ENCODE assay signal across 24 cellular contexts in the genomic region with DNA sequence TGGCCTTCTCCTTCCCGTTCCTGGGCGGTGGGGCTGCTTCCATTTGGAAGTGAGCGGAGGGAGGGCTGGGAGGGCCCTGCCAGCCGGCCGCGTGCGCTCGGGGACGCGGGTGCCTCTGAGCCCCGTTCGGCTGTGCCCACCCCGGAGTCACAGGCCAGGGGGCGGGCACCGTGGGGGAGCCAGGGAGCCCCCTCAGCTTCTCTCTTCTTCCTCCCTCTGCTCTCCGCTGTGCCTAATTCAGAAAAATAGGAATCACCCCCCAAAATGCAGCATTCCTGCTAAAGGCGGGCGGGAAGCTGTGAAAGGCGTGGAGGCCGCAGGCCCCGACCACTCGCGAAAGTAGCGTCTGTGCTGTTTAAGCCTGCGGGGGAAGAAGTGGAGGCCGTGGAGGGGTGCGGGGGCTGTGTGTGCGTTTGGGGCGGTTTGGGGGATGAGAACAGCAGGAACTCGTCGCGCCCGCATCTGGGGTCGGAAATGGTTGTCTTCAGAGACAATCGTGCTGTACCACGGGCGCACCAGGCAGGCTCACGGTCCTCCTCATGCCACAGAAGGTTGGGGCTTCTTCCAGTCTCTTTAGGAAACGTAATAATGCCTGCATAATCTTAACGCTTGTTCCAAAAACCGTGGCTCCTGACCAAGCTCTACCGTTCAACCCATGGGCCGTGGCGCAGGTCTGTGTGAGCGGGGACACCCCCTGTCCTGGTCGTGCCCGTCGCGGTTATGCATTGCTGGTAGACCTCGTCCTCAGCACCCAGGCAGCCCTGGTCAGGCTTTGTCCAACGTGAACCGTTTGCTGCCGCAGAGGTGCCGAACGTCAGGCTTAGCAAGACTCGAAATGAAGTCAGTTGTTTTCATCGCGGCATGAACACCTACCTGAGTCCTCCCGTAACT.
DNase-seq lines count a peak whose midpoint lies in the region; ATAC-seq and TF ChIP-seq lines count a peak whose summit lies in the region.
"Had no signal": no experiment of that assay in that cellular context is flagged by ENCODE, and none has a peak within 500 bp of the region (broad histone marks: within the 10 kb centered on the region; RNA-seq: fewer than 3 reads in every experiment).

No MANE protein-coding gene starts in this region.

- H3K4ac ChIP-seq in IMR-90 (ENCODE audit: low read depth, low read length), result no peak overlapping the region

- no peak overlapping the region for H3K27ac ChIP-seq in IMR-90 (ENCODE audit: insufficient read depth, low read length)
- H3K27ac ChIP-seq: 22Rv1 had no signal

- H2AK5ac ChIP-seq in IMR-90 (ENCODE audit: low read depth, low read length), result no peak overlapping the region

- WGBS in IMR-90 (ENCODE audit: extremely low coverage in 2 of 2, insufficient read length in 1 of 2), 2 experiments, result 79% methylated on average over 23 of the region's 59 CpGs; no CpG with 5 or more reads in 1 of the 2 experiments

- in situ Hi-C loops in IMR-90 (cut with MboI; ENCODE audit: low sequenced_read_pairs), result no loop called here

- H3K36me3 Mint-ChIP-seq in activated CD4-positive, alpha-beta memory T cell treated with anti-CD3 and anti-CD28 coated beads, Interleukin-2, amount 10 ng/mL, durations not matched to agents 7 days and 5 days (ENCODE audit: low read depth), result no peaks in the 10 kb centered on the region
- no peaks in the 10 kb centered on the region for H3K36me3 Mint-ChIP-seq in activated CD4-positive, alpha-beta memory T cell treated with anti-CD3 and anti-CD28 coated beads for 36 hours
- H3K36me3 Mint-ChIP-seq in Calu3 (ENCODE audit: insufficient read depth, unreplicated experiment), result no peaks in the 10 kb centered on the region
- H3K36me3 Mint-ChIP-seq: CD4-positive, alpha-beta memory T cell; IgD-negative memory B cell had no signal

- H3K4me2 ChIP-seq in IMR-90 (ENCODE audit: low read depth, low read length), result no peak overlapping the region

- H4K20me1 ChIP-seq in IMR-90 (ENCODE audit: insufficient read depth, low read length), result no peaks in the 10 kb centered on the region; the same call in 1 of the 2 replicates

- H3K79me1 ChIP-seq in IMR-90 (ENCODE audit: low read depth in 1 of 2, low read length in 2 of 2), result no peaks in the 10 kb centered on the region

- H2AK9ac ChIP-seq in IMR-90 (replicated peaks; ENCODE audit: low read depth, low read length, poor library complexity), result no peak overlapping the region

- no peak for TF ChIP-seq CTCF in IMR-90 (conservative IDR thresholded peaks at IDR 0.05; ENCODE audit: low read depth, low read length)
- no peak for TF ChIP-seq CTCF in Calu3 (IDR thresholded peaks at IDR 0.05; ENCODE audit: unreplicated experiment)

- POLR2A ChIA-PET in activated CD4-positive, alpha-beta memory T cell treated with anti-CD3 and anti-CD28 coated beads, Interleukin-2, amount 10 ng/mL, durations not matched to agents 7 days and 5 days (lab: Charles Lee), result no interaction called here
- POLR2A ChIA-PET in activated CD4-positive, alpha-beta memory T cell treated with anti-CD3 and anti-CD28 coated beads for 36 hours (lab: Charles Lee), result no interaction called here
- POLR2A ChIA-PET in IMR-90 (lab: Charles Lee; ENCODE audit: unreplicated experiment), result no interaction called here

- H3K27me3 Mint-ChIP-seq in activated CD4-positive, alpha-beta memory T cell treated with anti-CD3 and anti-CD28 coated beads, Interleukin-2, amount 10 ng/mL, durations not matched to agents 7 days and 5 days, result no peaks in the 10 kb centered on the region
- no peaks in the 10 kb centered on the region for H3K27me3 Mint-ChIP-seq in activated CD4-positive, alpha-beta memory T cell treated with anti-CD3 and anti-CD28 coated beads for 36 hours
- H3K27me3 Mint-ChIP-seq in Calu3 (ENCODE audit: unreplicated experiment), result no peaks in the 10 kb centered on the region
- H3K27me3 Mint-ChIP-seq: CD4-positive, alpha-beta memory T cell; IgD-negative memory B cell had no signal

- no peak overlapping the region for H2BK20ac ChIP-seq in IMR-90 (ENCODE audit: low read depth, low read length)

- H3K23ac ChIP-seq in IMR-90 (ENCODE audit: low read depth, low read length), result no peak overlapping the region

- H3K4me1 Mint-ChIP-seq in activated CD4-positive, alpha-beta memory T cell treated with anti-CD3 and anti-CD28 coated beads, Interleukin-2, amount 10 ng/mL, durations not matched to agents 7 days and 5 days, result no peaks in the 10 kb centered on the region
- no peaks in the 10 kb centered on the region for H3K4me1 Mint-ChIP-seq in activated CD4-positive, alpha-beta memory T cell treated with anti-CD3 and anti-CD28 coated beads for 36 hours (ENCODE audit: low read depth)
- H3K4me1 Mint-ChIP-seq in Calu3 (ENCODE audit: low read depth, unreplicated experiment), result no peaks in the 10 kb centered on the region
- H3K4me1 Mint-ChIP-seq: CD4-positive, alpha-beta memory T cell; IgD-negative memory B cell had no signal

- CTCF ChIA-PET in activated CD4-positive, alpha-beta memory T cell treated with anti-CD3 and anti-CD28 coated beads, Interleukin-2, amount 10 ng/mL, durations not matched to agents 7 days and 5 days (lab: Charles Lee), result no interaction called here
- CTCF ChIA-PET in activated CD4-positive, alpha-beta memory T cell treated with anti-CD3 and anti-CD28 coated beads for 36 hours (lab: Charles Lee), result no interaction called here
- CTCF ChIA-PET in IMR-90 (lab: Yijun Ruan, JAX), result no interaction called here
- CTCF ChIA-PET in Calu3 (lab: Charles Lee), result no interaction called here

- no peak overlapping the region for H3K4me3 ChIP-seq in IMR-90 (ENCODE audit: insufficient read depth, low read depth, low read length)
- H3K4me3 ChIP-seq: BLaER1 treated with 17β-estradiol and CSF1 and Interleukin-3, amounts not matched to agents 10 nM and 100 nM had no signal

- no peak for TF ChIP-seq POLR2A in IMR-90 (IDR thresholded peaks at IDR 0.05; ENCODE audit: low read depth, low read length)

- no peak overlapping the region for H3K14ac ChIP-seq in IMR-90 (replicated peaks; ENCODE audit: low read depth, low read length)

- DNase-seq in activated CD4-positive, alpha-beta memory T cell treated with anti-CD3 and anti-CD28 coated beads, Interleukin-2, amount 10 ng/mL, durations not matched to agents 7 days and 5 days, result peak; percentile 11
- no peak for DNase-seq in activated CD4-positive, alpha-beta memory T cell treated with anti-CD3 and anti-CD28 coated beads for 36 hours
- DNase-seq in IMR-90 (no peak), islet precursor cell (peak; percentile 38), sciatic nerve (ENCODE audit: low spot score) (peak; percentile 54), Calu3 (no peak), activated gamma-delta T cell treated with Interleukin-2 at 50 U/mL for 16 hours (no peak), dermis blood vessel endothelial cell (no peak)
- DNase-seq: ACHN; Caco-2; CD4-positive, alpha-beta memory T cell; DND-41; HCEC 1CT; MV-4-11; NCI-H1105 treated with DMSO at 0.1 percent for 48 hours; NCI-H2029 treated with DMSO at 0.1 percent for 48 hours; NCI-H226; NCI-H510A treated with DMSO at 0.1 percent for 48 hours; NCI-H774; SIG-M5 had no signal

- H3K9me3 ChIP-seq in IMR-90 (ENCODE audit: control insufficient read depth, insufficient read depth, low read length), result peaks cover 41% of the 10 kb centered on the region
- H3K9me3 ChIP-seq: Caco-2 had no signal

- H3K4me1 ChIP-seq in IMR-90 (ENCODE audit: control insufficient read depth, insufficient read depth, low read length), result no peaks in the 10 kb centered on the region
- H3K4me1 ChIP-seq: Caco-2 had no signal

- no peak overlapping the region for H2BK120ac ChIP-seq in IMR-90 (ENCODE audit: low read depth, low read length)

- H4K5ac ChIP-seq in IMR-90 (ENCODE audit: low read depth, low read length), result no peak overlapping the region

- no peak overlapping the region for H3K27ac Mint-ChIP-seq in activated CD4-positive, alpha-beta memory T cell treated with anti-CD3 and anti-CD28 coated beads, Interleukin-2, amount 10 ng/mL, durations not matched to agents 7 days and 5 days
- no peak overlapping the region for H3K27ac Mint-ChIP-seq in activated CD4-positive, alpha-beta memory T cell treated with anti-CD3 and anti-CD28 coated beads for 36 hours
- no peak overlapping the region for H3K27ac Mint-ChIP-seq in Calu3 (ENCODE audit: unreplicated experiment)
- H3K27ac Mint-ChIP-seq: CD4-positive, alpha-beta memory T cell; IgD-negative memory B cell had no signal

- no peak overlapping the region for H2BK5ac ChIP-seq in IMR-90 (ENCODE audit: low read depth, low read length, poor library complexity, severe bottlenecking)

- H3K9ac ChIP-seq in IMR-90 (ENCODE audit: low read depth, low read length), result no peak overlapping the region

- peaks cover 3% of the 10 kb centered on the region for H3K9me3 Mint-ChIP-seq in activated CD4-positive, alpha-beta memory T cell treated with anti-CD3 and anti-CD28 coated beads, Interleukin-2, amount 10 ng/mL, durations not matched to agents 7 days and 5 days
- H3K9me3 Mint-ChIP-seq in activated CD4-positive, alpha-beta memory T cell treated with anti-CD3 and anti-CD28 coated beads for 36 hours, result no peaks in the 10 kb centered on the region
- no peaks in the 10 kb centered on the region for H3K9me3 Mint-ChIP-seq in Calu3 (ENCODE audit: low read depth, unreplicated experiment)
- H3K9me3 Mint-ChIP-seq: CD4-positive, alpha-beta memory T cell had no signal

- H3K27me3 ChIP-seq in IMR-90 (ENCODE audit: control insufficient read depth, insufficient read depth, low read length), result no peaks in the 10 kb centered on the region

- H2AFZ ChIP-seq in IMR-90 (replicated peaks; ENCODE audit: low read length, poor library complexity), result peak overlapping the region; percentile 32

- H3K9me1 ChIP-seq in IMR-90 (ENCODE audit: insufficient read depth, low read length), result no peaks in the 10 kb centered on the region

- H4K91ac ChIP-seq in IMR-90 (ENCODE audit: insufficient read depth, low read depth, low read length), result no peak overlapping the region

- no peak overlapping the region for H4K8ac ChIP-seq in IMR-90 (ENCODE audit: low read depth in 2 of 2, low read length in 2 of 2)

- no peaks in the 10 kb centered on the region for H3K36me3 ChIP-seq in IMR-90 (ENCODE audit: control insufficient read depth, insufficient read depth, low read length)
- H3K36me3 ChIP-seq: BLaER1 treated with 17β-estradiol and CSF1 and Interleukin-3, amounts not matched to agents 10 nM and 100 nM had no signal

- BruUV-seq in IMR-90 (replicated peaks; lab: Mats Ljungman, UMichigan) (no TSS peak), Calu3 (replicated peaks; lab: Mats Ljungman, UMichigan) (no TSS peak)

- no peak overlapping the region for H3K4me3 Mint-ChIP-seq in activated CD4-positive, alpha-beta memory T cell treated with anti-CD3 and anti-CD28 coated beads, Interleukin-2, amount 10 ng/mL, durations not matched to agents 7 days and 5 days
- H3K4me3 Mint-ChIP-seq in activated CD4-positive, alpha-beta memory T cell treated with anti-CD3 and anti-CD28 coated beads for 36 hours, result no peak overlapping the region
- no peak overlapping the region for H3K4me3 Mint-ChIP-seq in Calu3 (ENCODE audit: low read depth, unreplicated experiment)
- H3K4me3 Mint-ChIP-seq: CD4-positive, alpha-beta memory T cell; IgD-negative memory B cell had no signal

- no peak for ATAC-seq in IMR-90 (ENCODE audit: low read depth)
- no peak for ATAC-seq in sciatic nerve
- ATAC-seq: Panc1 had no signal

- no peak overlapping the region for H3K18ac ChIP-seq in IMR-90 (ENCODE audit: low read depth, low read length)

- no peak overlapping the region for H2BK15ac ChIP-seq in IMR-90 (ENCODE audit: low read depth, low read length)

- TF ChIP-seq RAD21 in IMR-90 (IDR thresholded peaks at IDR 0.05; ENCODE audit: low read length), result no peak

- H3K56ac ChIP-seq in IMR-90 (ENCODE audit: extremely low read depth, insufficient read depth, low read length), result no peak overlapping the region

- intact Hi-C loops in activated CD4-positive, alpha-beta memory T cell treated with anti-CD3 and anti-CD28 coated beads for 36 hours (cut with micrococcal nuclease), result no loop called here
- intact Hi-C loops in IMR-90 (cut with micrococcal nuclease) (no loop called here), sciatic nerve (cut with DNase I) (no loop called here), Calu3 (cut with micrococcal nuclease; ENCODE audit: unreplicated experiment) (no loop called here)

- dilution Hi-C loops in IMR-90 (cut with HindIII; ENCODE audit: low sequenced_read_pairs, unreplicated experiment), result no loop called here

Comparison
In these comparisons a context has a peak if more than half of its experiments do, and no peak if none do; other contexts are left out.
1. DNase-seq: peak in activated CD4-positive, alpha-beta memory T cell treated with anti-CD3 and anti-CD28 coated beads, Interleukin-2, amount 10 ng/mL, durations not matched to agents 7 days and 5 days (single experiment), islet precursor cell (single experiment) and sciatic nerve (single experiment); none in activated CD4-positive, alpha-beta memory T cell treated with anti-CD3 and anti-CD28 coated beads for 36 hours (single experiment), IMR-90 (single experiment), Calu3 (single experiment), activated gamma-delta T cell treated with Interleukin-2 at 50 U/mL for 16 hours (single experiment) and dermis blood vessel endothelial cell (single experiment).